ENCODE assay signal across 8 cellular contexts in genomic region chr19:15378529-15379082, GRCh38. TPM values are rescaled to one million over a fixed set of nuclear protein-coding genes. Genes with fewer than 3 reads are reported as not detected.
DNase-seq lines count a peak whose midpoint lies in the region; ATAC-seq and TF ChIP-seq lines count a peak whose summit lies in the region.

No MANE protein-coding gene starts in this region.

- peaks cover 4% of the 10 kb centered on the region for H3K36me3 ChIP-seq in fibroblast of lung (ENCODE audit: control insufficient read depth, insufficient read depth, low read length)
- H3K36me3 ChIP-seq in thoracic aorta: peaks cover 3% of the 10 kb centered on the region

- peak overlapping the region; percentile 98 for H3K4me3 Mint-ChIP-seq in natural killer cell

- H3K4me2 ChIP-seq in fibroblast of lung (ENCODE audit: extremely low read depth, insufficient read depth, low read length): peak overlapping the region; percentile 96

- peak overlapping the region; percentile 99 for H3K9ac ChIP-seq in fibroblast of lung (ENCODE audit: insufficient read depth, low read length)

- no peaks in the 10 kb centered on the region for H3K9me3 Mint-ChIP-seq in natural killer cell

- intact Hi-C loops in natural killer cell (cut with micrococcal nuclease) (loop anchor here (1.0 to 5.0 kb wide), 3 partner anchors 41 to 86 kb away; no protein-coding TSS in a partner anchor), sciatic nerve (cut with DNase I) (no loop called here)

- H2AFZ ChIP-seq in fibroblast of lung (ENCODE audit: low read length): no peak overlapping the region

- ATAC-seq in GM19395 (IDR thresholded peaks at IDR 0.05; ENCODE audit: unreplicated experiment) (peak; percentile 1), natural killer cell (peak in 1 of 3 donors; percentile 13), thoracic aorta (ENCODE audit: insufficient number of reproducible peaks, low FRiP score, low read depth) (no peak), sciatic nerve (no peak)

- DNase-seq in AG09309 (ENCODE audit: low read depth) (no peak), NOMO-1 treated with dmso at 0.1 percent for 144 hours (lab: John Stamatoyannopoulos, UW; ENCODE audit: unreplicated experiment) (peak; percentile 30), fibroblast of lung (ENCODE audit: low read depth in 2 of 2) (peak; percentile 40 to 52), natural killer cell (peak; percentile 39), thoracic aorta (ENCODE audit: low spot score) (no peak), sciatic nerve (ENCODE audit: low spot score) (no peak)
- DNase-seq in activated T-cell treated with anti-CD3 and anti-CD28 coated beads, Interleukin-2, amount 50 U/mL, for 48 hours: peak; percentile 70 to 73

- H3K27me3 Mint-ChIP-seq in natural killer cell (ENCODE audit: low read depth in 2 of 2): no peaks in the 10 kb centered on the region

- peaks cover 52% of the 10 kb centered on the region for H3K79me2 ChIP-seq in fibroblast of lung (ENCODE audit: control insufficient read depth, insufficient read depth, low read length)

- no peaks in the 10 kb centered on the region for H3K36me3 Mint-ChIP-seq in natural killer cell

- TF ChIP-seq CTCF in AG09309 (IDR thresholded peaks at IDR 0.05; ENCODE audit: control insufficient read depth, insufficient read depth, low read depth, low read length, missing control alignments) (no peak), fibroblast of lung (conservative IDR thresholded peaks at IDR 0.05 in 1 of 2, IDR thresholded peaks at IDR 0.05 in 1 of 2; ENCODE audit: low read depth in 1 of 2, low read length in 2 of 2) (no peak), natural killer cell (IDR thresholded peaks at IDR 0.05) (no peak), thoracic aorta (IDR thresholded peaks at IDR 0.05) (no peak)

- H4K20me1 ChIP-seq in fibroblast of lung (ENCODE audit: control insufficient read depth, extremely low read depth, insufficient read depth, low read length): peaks cover 2% of the 10 kb centered on the region

- H3K4me3 ChIP-seq in AG09309 (ENCODE audit: control insufficient read depth, low read depth, low read length) (peak overlapping the region; percentile 97), fibroblast of lung (replicated peaks in 1 of 4; ENCODE audit: control extremely low read depth in 1 of 4, insufficient read depth in 1 of 4, low read depth in 3 of 4, low read length in 4 of 4) (peak overlapping the region; percentile 70 to 99 (median 84)), thoracic aorta (peak overlapping the region; percentile 86)

- peak overlapping the region; percentile 98 for H3K27ac ChIP-seq in fibroblast of lung (ENCODE audit: insufficient read depth, low read length)
- peak overlapping the region; percentile 92 to 98 for H3K27ac ChIP-seq in thoracic aorta

- peaks cover 12% of the 10 kb centered on the region for H3K4me1 ChIP-seq in fibroblast of lung (ENCODE audit: control insufficient read depth, extremely low read depth, insufficient read depth, low read length)
- H3K4me1 ChIP-seq in thoracic aorta (ENCODE audit: control insufficient read depth in 1 of 2, low read depth in 2 of 2): peaks cover 33 to 55% of the 10 kb centered on the region in 2 donors

- H3K9me3 ChIP-seq in fibroblast of lung (ENCODE audit: control insufficient read depth, insufficient read depth, low read depth, low read length): no peaks in the 10 kb centered on the region
- H3K9me3 ChIP-seq in thoracic aorta: no peaks in the 10 kb centered on the region

- H3K27me3 ChIP-seq in fibroblast of lung (ENCODE audit: control insufficient read depth, insufficient read depth, low read length) (no peaks in the 10 kb centered on the region), thoracic aorta (replicated peaks; ENCODE audit: insufficient read depth) (no peaks in the 10 kb centered on the region)

- H3K4me1 Mint-ChIP-seq in natural killer cell: peaks cover 25 to 40% of the 10 kb centered on the region in 2 donors

- peak overlapping the region; percentile 92 to 93 for H3K27ac Mint-ChIP-seq in natural killer cell

RNA-seq across cellular contexts. Expression of gene AKAP8, which starts 1.0 kb away (rescaled TPM):
- 9.8 and 9.9 TPM in 2 replicates for total RNA-seq in fibroblast of lung
- polyA plus RNA-seq in fibroblast of lung: 13.0 and 14.4 TPM in 2 replicates
- polyA plus RNA-seq in fibroblast of lung (2012): 12.5 and 12.9 TPM in 2 replicates
- polyA minus RNA-seq in fibroblast of lung (ENCODE audit: low replicate concordance): 3.4 and 3.5 TPM in 2 replicates
- 10 to 100 TPM; 65.3 to 87.6 (median 76.9) TPM for total RNA-seq in natural killer cell
- 10 to 100 TPM; 18.7 to 54.9 TPM for total RNA-seq in thoracic aorta
- 51.9 TPM for total RNA-seq in sciatic nerve

RNA-seq across cellular contexts. Expression of gene AKAP8L, which starts 40.2 kb away (rescaled TPM):
- total RNA-seq in fibroblast of lung (61.1 and 87.0 TPM in 2 replicates), natural killer cell (100 to 1,000 TPM; 144 to 174 (median 173) TPM), thoracic aorta (100 to 1,000 TPM; 163 to 247 TPM), sciatic nerve (109 TPM)
- polyA plus RNA-seq in fibroblast of lung: 18.0 and 22.9 TPM in 2 replicates
- 25.1 and 26.9 TPM in 2 replicates for polyA plus RNA-seq in fibroblast of lung (2012)
- polyA minus RNA-seq in fibroblast of lung (ENCODE audit: low replicate concordance): 48.8 and 66.7 TPM in 2 replicates

RNA-seq across cellular contexts. Expression of gene BRD4, which starts 46.3 kb away (rescaled TPM):
- total RNA-seq in fibroblast of lung (9.8 and 20.1 TPM in 2 replicates), natural killer cell (100 to 1,000 TPM in 1 of 3 donors, 10 to 100 TPM in 2; 91.9 to 116 (median 98.3) TPM), thoracic aorta (10 to 100 TPM; 49.0 to 70.9 TPM), sciatic nerve (110 TPM)
- polyA plus RNA-seq in fibroblast of lung: 9.9 and 13.3 TPM in 2 replicates
- polyA plus RNA-seq in fibroblast of lung (2012): 47.8 and 58.5 TPM in 2 replicates
- 186 and 192 TPM in 2 replicates for polyA minus RNA-seq in fibroblast of lung (ENCODE audit: low replicate concordance)

Comparison
In these comparisons a context has a peak if more than half of its experiments do, and no peak if none do; other contexts are left out.
1. DNase-seq: peak in NOMO-1 treated with dmso at 0.1 percent for 144 hours (single experiment), activated T-cell treated with anti-CD3 and anti-CD28 coated beads, Interleukin-2, amount 50 U/mL, for 48 hours (2 of 2), fibroblast of lung (2 of 2) and natural killer cell (single experiment); none in AG09309 (single experiment), thoracic aorta (single experiment) and sciatic nerve (single experiment).
2. Peak in every context shown above with its lines, with median percentiles within 50 percentile points of each other: H3K4me3 ChIP-seq.